11 cellular contexts compared by ENCODE assay signal in the genomic region with DNA sequence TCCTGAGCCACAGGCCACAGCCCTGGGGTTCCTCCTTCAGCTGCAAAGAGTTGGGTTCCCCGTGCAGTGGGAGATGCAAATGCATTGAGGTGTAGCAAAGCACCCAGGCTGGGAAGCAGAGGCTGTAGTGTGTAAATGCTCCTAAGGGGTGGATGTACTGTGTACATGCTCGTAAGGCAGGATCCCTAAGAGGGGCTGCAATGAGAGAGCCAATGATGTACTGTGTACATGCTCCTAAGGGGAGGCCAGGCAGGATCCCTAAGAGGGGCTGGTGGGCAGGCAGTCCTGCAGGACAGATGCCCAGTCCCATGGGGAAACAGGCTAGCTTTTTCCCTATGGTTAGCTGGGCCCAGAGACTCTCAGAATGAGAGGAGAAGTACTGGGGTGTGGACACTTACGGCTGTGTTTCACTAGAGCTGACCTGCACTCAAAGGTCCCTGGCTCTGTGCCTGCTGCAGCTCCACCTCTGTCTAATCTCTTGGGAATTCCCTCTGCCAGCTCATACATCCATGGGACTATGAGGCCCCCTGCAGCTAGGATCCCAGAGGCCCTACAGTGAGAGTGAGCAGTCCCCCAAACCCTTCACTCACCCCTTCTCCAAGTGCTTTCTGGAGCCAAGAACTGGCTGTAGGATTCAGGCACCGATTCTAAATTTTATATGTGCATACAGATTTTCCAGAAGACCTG.
A peak's percentile ranks its signal among the peaks of the same experiment; 100 is the strongest.
DNase-seq lines count a peak whose midpoint lies in the region; ATAC-seq and TF ChIP-seq lines count a peak whose summit lies in the region.
"Had no signal": no experiment of that assay in that cellular context is flagged by ENCODE, and none has a peak within 500 bp of the region (broad histone marks: within the 10 kb centered on the region; RNA-seq: fewer than 3 reads in every experiment).

No MANE protein-coding gene starts in this region.

- H3K9me3 ChIP-seq in breast epithelium (no peaks in the 10 kb centered on the region), transverse colon (no peaks in the 10 kb centered on the region)

- H3K27ac ChIP-seq in breast epithelium (no peak overlapping the region), foreskin keratinocyte (no peak overlapping the region), transverse colon (no peak overlapping the region)

- no peaks in the 10 kb centered on the region for H3K27me3 ChIP-seq in breast epithelium
- H3K27me3 ChIP-seq in foreskin keratinocyte = no peaks in the 10 kb centered on the region
- H3K27me3 ChIP-seq in transverse colon = no peaks in the 10 kb centered on the region

- no peak overlapping the region for H3K4me3 Mint-ChIP-seq in MCF 10A (ENCODE audit: unreplicated experiment)
- H3K4me3 Mint-ChIP-seq in effector memory CD8-positive, alpha-beta T cell = no peak overlapping the region

- in situ Hi-C loops in transverse colon (cut with MboI; ENCODE audit: low pct_ligation_motif_present in 1 of 4, low pct_unique_long_range_greater_than_20kb in 1 of 4, low sequenced_read_pairs in 3 of 4) = no loop called here

- no peak for TF ChIP-seq EP300 in transverse colon (IDR thresholded peaks at IDR 0.05; ENCODE audit: low read depth)

- POLR2A ChIA-PET in MCF 10A (lab: Yijun Ruan, JAX) = no interaction called here

- H3K4me1 Mint-ChIP-seq in MCF 10A (ENCODE audit: insufficient read depth, unreplicated experiment) = no peaks in the 10 kb centered on the region
- peaks cover 0 to 1% of the 10 kb centered on the region in 2 donors for H3K4me1 Mint-ChIP-seq in effector memory CD8-positive, alpha-beta T cell (ENCODE audit: low read depth in 2 of 2)

- H3K36me3 Mint-ChIP-seq in MCF 10A (ENCODE audit: insufficient read depth, unreplicated experiment) = no peaks in the 10 kb centered on the region
- no peaks in the 10 kb centered on the region for H3K36me3 Mint-ChIP-seq in effector memory CD8-positive, alpha-beta T cell (ENCODE audit: insufficient read depth)

- no peaks in the 10 kb centered on the region for H3K4me1 ChIP-seq in breast epithelium
- H3K4me1 ChIP-seq in foreskin keratinocyte = no peaks in the 10 kb centered on the region
- no peaks in the 10 kb centered on the region for H3K4me1 ChIP-seq in transverse colon

- H3K9me3 Mint-ChIP-seq in MCF 10A (ENCODE audit: unreplicated experiment) = no peaks in the 10 kb centered on the region
- H3K9me3 Mint-ChIP-seq in effector memory CD8-positive, alpha-beta T cell = peaks cover 4 to 7% of the 10 kb centered on the region in 2 donors

- ATAC-seq in SK-N-SH treated with all-trans-retinoic acid at 6 μM for 48 hours (peak; percentile 67), foreskin keratinocyte (peak; percentile 53), GM21723 (IDR thresholded peaks at IDR 0.05; ENCODE audit: unreplicated experiment) (no peak)
- no peak for ATAC-seq in effector memory CD8-positive, alpha-beta T cell (replicated peaks)

- no peak overlapping the region for H3K4me3 ChIP-seq in breast epithelium
- no peak overlapping the region for H3K4me3 ChIP-seq in transverse colon

- TF ChIP-seq POLR2A in breast epithelium (IDR thresholded peaks at IDR 0.05) (no peak), transverse colon (IDR thresholded peaks at IDR 0.05) (no peak)

- peaks cover 23% of the 10 kb centered on the region for H3K27me3 Mint-ChIP-seq in MCF 10A (ENCODE audit: insufficient read depth, unreplicated experiment)
- H3K27me3 Mint-ChIP-seq in effector memory CD8-positive, alpha-beta T cell = no peaks in the 10 kb centered on the region

- DNase-seq in MCF 10A (ENCODE audit: unreplicated experiment) (peak; percentile 27), breast epithelium (ENCODE audit: low spot score in 2 of 2) (no peak), foreskin keratinocyte (peak; percentile 5 to 56), transverse colon (peak; percentile 67), SW480 (ENCODE audit: low spot score) (no peak)
- DNase-seq in effector memory CD8-positive, alpha-beta T cell = no peak
- DNase-seq: GF-D8; NCI-H1694; stimulated activated CD8-positive, alpha-beta memory T cell treated with anti-CD3 and anti-CD28 coated beads, Interleukin-4, amount 100 ng/mL, for 48 hours had no signal

- intact Hi-C loops in MCF 10A (cut with micrococcal nuclease) = no loop called here
- intact Hi-C loops in breast epithelium (cut with DNase I; ENCODE audit: low total_unique reads) = no loop called here
- intact Hi-C loops in transverse colon (cut with DNase I; ENCODE audit: low total_unique reads) = no loop called here

- H3K36me3 ChIP-seq in breast epithelium = no peaks in the 10 kb centered on the region
- H3K36me3 ChIP-seq in transverse colon = no peaks in the 10 kb centered on the region

- BruUV-seq in MCF 10A (replicated peaks; lab: Mats Ljungman, UMichigan) = no TSS peak

- TF ChIP-seq CTCF in MCF 10A (IDR thresholded peaks at IDR 0.05; ENCODE audit: unreplicated experiment) (no peak), breast epithelium (IDR thresholded peaks at IDR 0.05) (no peak), foreskin keratinocyte (conservative IDR thresholded peaks at IDR 0.05) (peak; percentile 17), transverse colon (IDR thresholded peaks at IDR 0.05) (peak in 4 of 5 experiments; percentile 15 to 41 (median 30))

- no peak overlapping the region for H3K27ac Mint-ChIP-seq in MCF 10A (ENCODE audit: low read depth, unreplicated experiment)
- H3K27ac Mint-ChIP-seq in effector memory CD8-positive, alpha-beta T cell = no peak overlapping the region

- CTCF ChIA-PET in MCF 10A (lab: Yijun Ruan, JAX) = interaction anchor here (0.6 to 1.1 kb wide), 5 partner anchors 150 to 1359 kb away, joined by 3 to 5 read pairs (median 3); no protein-coding TSS in a partner anchor

- WGBS in transverse colon (ENCODE audit: low coverage in 1 of 2), 2 donors = 56 to 71% methylated on average over 1 to 4 of the region's 4 CpGs

TF ChIP-seq in SK-N-SH treated with all-trans-retinoic acid at 6 μM for 48 hours, 23 proteins besides CTCF, POLR2A, EP300 and RAD21 (continues in another document):
- TF ChIP-seq ZNF70 (CRISPR knock-in tag; IDR thresholded peaks at IDR 0.05) (no peak), ZNF565 (CRISPR knock-in tag; conservative IDR thresholded peaks at IDR 0.05; ENCODE audit: low read depth) (no peak), TCF4 (CRISPR knock-in tag; IDR thresholded peaks at IDR 0.05; ENCODE audit: borderline replicate concordance) (no peak), ZFP30 (CRISPR knock-in tag; IDR thresholded peaks at IDR 0.05) (no peak), CSDC2 (CRISPR knock-in tag; IDR thresholded peaks at IDR 0.05) (no peak), GLIS3 (CRISPR knock-in tag; IDR thresholded peaks at IDR 0.05) (no peak), RARB (CRISPR knock-in tag; IDR thresholded peaks at IDR 0.05) (no peak), ESRRG (CRISPR knock-in tag; IDR thresholded peaks at IDR 0.05) (no peak), TOX (CRISPR knock-in tag; IDR thresholded peaks at IDR 0.05; ENCODE audit: borderline replicate concordance) (no peak), ARNTL (CRISPR knock-in tag; IDR thresholded peaks at IDR 0.05; ENCODE audit: borderline replicate concordance, low read depth) (no peak), ZNF8 (CRISPR knock-in tag; IDR thresholded peaks at IDR 0.05) (no peak)
- TF ChIP-seq, protein P1, sequence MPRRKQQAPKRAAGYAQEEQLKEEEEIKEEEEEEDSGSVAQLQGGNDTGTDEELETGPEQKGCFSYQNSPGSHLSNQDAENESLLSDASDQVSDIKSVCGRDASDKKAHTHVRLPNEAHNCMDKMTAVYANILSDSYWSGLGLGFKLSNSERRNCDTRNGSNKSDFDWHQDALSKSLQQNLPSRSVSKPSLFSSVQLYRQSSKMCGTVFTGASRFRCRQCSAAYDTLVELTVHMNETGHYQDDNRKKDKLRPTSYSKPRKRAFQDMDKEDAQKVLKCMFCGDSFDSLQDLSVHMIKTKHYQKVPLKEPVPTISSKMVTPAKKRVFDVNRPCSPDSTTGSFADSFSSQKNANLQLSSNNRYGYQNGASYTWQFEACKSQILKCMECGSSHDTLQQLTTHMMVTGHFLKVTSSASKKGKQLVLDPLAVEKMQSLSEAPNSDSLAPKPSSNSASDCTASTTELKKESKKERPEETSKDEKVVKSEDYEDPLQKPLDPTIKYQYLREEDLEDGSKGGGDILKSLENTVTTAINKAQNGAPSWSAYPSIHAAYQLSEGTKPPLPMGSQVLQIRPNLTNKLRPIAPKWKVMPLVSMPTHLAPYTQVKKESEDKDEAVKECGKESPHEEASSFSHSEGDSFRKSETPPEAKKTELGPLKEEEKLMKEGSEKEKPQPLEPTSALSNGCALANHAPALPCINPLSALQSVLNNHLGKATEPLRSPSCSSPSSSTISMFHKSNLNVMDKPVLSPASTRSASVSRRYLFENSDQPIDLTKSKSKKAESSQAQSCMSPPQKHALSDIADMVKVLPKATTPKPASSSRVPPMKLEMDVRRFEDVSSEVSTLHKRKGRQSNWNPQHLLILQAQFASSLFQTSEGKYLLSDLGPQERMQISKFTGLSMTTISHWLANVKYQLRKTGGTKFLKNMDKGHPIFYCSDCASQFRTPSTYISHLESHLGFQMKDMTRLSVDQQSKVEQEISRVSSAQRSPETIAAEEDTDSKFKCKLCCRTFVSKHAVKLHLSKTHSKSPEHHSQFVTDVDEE (CRISPR knock-in tag; IDR thresholded peaks at IDR 0.05) = no peak
- TF ChIP-seq, protein P2, sequence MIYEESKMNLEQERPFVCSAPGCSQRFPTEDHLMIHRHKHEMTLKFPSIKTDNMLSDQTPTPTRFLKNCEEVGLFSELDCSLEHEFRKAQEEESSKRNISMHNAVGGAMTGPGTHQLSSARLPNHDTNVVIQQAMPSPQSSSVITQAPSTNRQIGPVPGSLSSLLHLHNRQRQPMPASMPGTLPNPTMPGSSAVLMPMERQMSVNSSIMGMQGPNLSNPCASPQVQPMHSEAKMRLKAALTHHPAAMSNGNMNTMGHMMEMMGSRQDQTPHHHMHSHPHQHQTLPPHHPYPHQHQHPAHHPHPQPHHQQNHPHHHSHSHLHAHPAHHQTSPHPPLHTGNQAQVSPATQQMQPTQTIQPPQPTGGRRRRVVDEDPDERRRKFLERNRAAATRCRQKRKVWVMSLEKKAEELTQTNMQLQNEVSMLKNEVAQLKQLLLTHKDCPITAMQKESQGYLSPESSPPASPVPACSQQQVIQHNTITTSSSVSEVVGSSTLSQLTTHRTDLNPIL (CRISPR knock-in tag; IDR thresholded peaks at IDR 0.05; ENCODE audit: low read depth) = no peak
- TF ChIP-seq, protein P3, sequence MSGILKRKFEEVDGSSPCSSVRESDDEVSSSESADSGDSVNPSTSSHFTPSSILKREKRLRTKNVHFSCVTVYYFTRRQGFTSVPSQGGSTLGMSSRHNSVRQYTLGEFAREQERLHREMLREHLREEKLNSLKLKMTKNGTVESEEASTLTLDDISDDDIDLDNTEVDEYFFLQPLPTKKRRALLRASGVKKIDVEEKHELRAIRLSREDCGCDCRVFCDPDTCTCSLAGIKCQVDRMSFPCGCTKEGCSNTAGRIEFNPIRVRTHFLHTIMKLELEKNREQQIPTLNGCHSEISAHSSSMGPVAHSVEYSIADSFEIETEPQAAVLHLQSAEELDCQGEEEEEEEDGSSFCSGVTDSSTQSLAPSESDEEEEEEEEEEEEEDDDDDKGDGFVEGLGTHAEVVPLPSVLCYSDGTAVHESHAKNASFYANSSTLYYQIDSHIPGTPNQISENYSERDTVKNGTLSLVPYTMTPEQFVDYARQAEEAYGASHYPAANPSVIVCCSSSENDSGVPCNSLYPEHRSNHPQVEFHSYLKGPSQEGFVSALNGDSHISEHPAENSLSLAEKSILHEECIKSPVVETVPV (CRISPR knock-in tag; IDR thresholded peaks at IDR 0.05) = no peak

Comparison
In these comparisons a context has a peak if more than half of its experiments do, and no peak if none do; other contexts are left out.
1. DNase-seq: peak in MCF 10A (single experiment), foreskin keratinocyte (2 of 2) and transverse colon (single experiment); none in breast epithelium (0 of 2), effector memory CD8-positive, alpha-beta T cell (0 of 3) and SW480 (single experiment).
2. CTCF ChIP-seq: peak in foreskin keratinocyte (single experiment) and transverse colon (4 of 5); none in MCF 10A (single experiment) and breast epithelium (0 of 3).
3. ATAC-seq: peak in SK-N-SH treated with all-trans-retinoic acid at 6 μM for 48 hours (single experiment) and foreskin keratinocyte (single experiment); none in GM21723 (single experiment) and effector memory CD8-positive, alpha-beta T cell (single experiment).